Comparison of ENCODE assay signal across 17 cellular contexts in the genomic region with DNA sequence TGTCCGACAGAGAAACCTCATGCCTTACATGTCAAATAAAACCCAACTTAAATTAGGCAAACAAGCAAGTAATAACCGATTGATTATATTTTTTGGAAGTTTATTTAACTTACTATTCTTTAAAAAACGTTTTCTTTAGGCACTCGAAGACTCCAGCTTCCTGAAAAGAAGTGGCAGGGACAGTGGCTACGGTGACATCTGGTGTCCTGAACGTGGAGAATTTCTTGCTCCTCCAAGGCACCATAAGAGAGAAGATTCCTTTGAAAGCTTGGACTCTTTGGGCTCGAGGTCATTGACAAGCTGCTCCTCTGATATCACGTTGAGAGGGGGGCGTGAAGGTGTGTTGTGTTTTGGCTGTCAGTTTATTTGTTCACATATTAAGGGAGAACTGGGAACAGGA.
DNase-seq lines count a peak whose midpoint lies in the region; ATAC-seq, FAIRE-seq and TF ChIP-seq lines count a peak whose summit lies in the region.
"Had no signal": no experiment of that assay in that cellular context is flagged by ENCODE, and none has a peak within 500 bp of the region (broad histone marks: within the 10 kb centered on the region; RNA-seq: fewer than 3 reads in every experiment).

No MANE protein-coding gene starts in this region.

- H3K27ac Mint-ChIP-seq in CD4-positive, CD25-positive, alpha-beta regulatory T cell = peak overlapping the region in 2 of 3 donors; percentile 12 to 84
- peak overlapping the region; percentile 90 for H3K27ac Mint-ChIP-seq in WTC11

- ATAC-seq in CD4-positive, CD25-positive, alpha-beta regulatory T cell (ENCODE audit: low read depth in 2 of 2) = no peak
- ATAC-seq in WTC11 (no peak), GM18873 (IDR thresholded peaks at IDR 0.05; ENCODE audit: low FRiP score, unreplicated experiment) (no peak)
- ATAC-seq: T-cell had no signal

- no peaks in the 10 kb centered on the region for H3K9me3 ChIP-seq in CD4-positive, CD25-positive, alpha-beta regulatory T cell (ENCODE audit: control insufficient read depth in 2 of 2, low read length in 2 of 2)

- no peak for FAIRE-seq in D721Med (lab: Jason Lieb, UNC)
- FAIRE-seq: endothelial cell of umbilical vein, G401.6, RCC 7860 had no signal

- no peak overlapping the region for H2BK120ac ChIP-seq in mesendoderm (ENCODE audit: low read depth, low read length)

- TF ChIP-seq CTCF in D721Med (IDR thresholded peaks at IDR 0.05; ENCODE audit: insufficient read depth, missing control alignments) = peak; percentile 34
- TF ChIP-seq CTCF in WTC11 (IDR thresholded peaks at IDR 0.05) = no peak

- no peak overlapping the region for H3K4me2 ChIP-seq in mesendoderm (ENCODE audit: low read length)

- H4K8ac ChIP-seq in mesendoderm (ENCODE audit: low read depth, low read length) = no peak overlapping the region

- H3K27ac ChIP-seq in CD4-positive, CD25-positive, alpha-beta regulatory T cell (ENCODE audit: insufficient read depth, low read length, poor library complexity, severe bottlenecking) = no peak overlapping the region
- no peak overlapping the region for H3K27ac ChIP-seq in mesendoderm (ENCODE audit: low read depth, low read length)
- H3K27ac ChIP-seq: parathyroid adenoma had no signal

- no peak overlapping the region for H3K9ac ChIP-seq in mesendoderm (ENCODE audit: low read length)
- H3K9ac ChIP-seq: parathyroid adenoma had no signal

- no peaks in the 10 kb centered on the region for H3K27me3 ChIP-seq in CD4-positive, CD25-positive, alpha-beta regulatory T cell (ENCODE audit: control insufficient read depth, insufficient read depth, low read length)
- no peaks in the 10 kb centered on the region for H3K27me3 ChIP-seq in mesendoderm (ENCODE audit: insufficient read depth, low read length, poor library complexity)

- H3K23ac ChIP-seq in mesendoderm (ENCODE audit: low read length) = no peak overlapping the region

- no peak overlapping the region for H3K4ac ChIP-seq in mesendoderm (ENCODE audit: low read depth, low read length)

- DNase-seq in CD4-positive, CD25-positive, alpha-beta regulatory T cell = no peak
- DNase-seq in D721Med (ENCODE audit: insufficient read length, low spot score) (no peak), WTC11 (ENCODE audit: low spot score) (no peak), mesendoderm (peak; percentile 54), germinal center (ENCODE audit: low spot score) (no peak), ecto neural progenitor cell (ENCODE audit: low spot score) (no peak)
- DNase-seq: caudate nucleus; islet precursor cell; NCI-H1436; stimulated activated CD4-positive, alpha-beta T cell treated with anti-CD3 and anti-CD28 coated beads, Interleukin-12 subunit alpha, Interleukin-12 subunit beta, amount 100 ng/mL, for 4 hours; T-cell had no signal

- H2BK5ac ChIP-seq in mesendoderm (ENCODE audit: low read length) = no peak overlapping the region

- no peak overlapping the region for H3K56ac ChIP-seq in mesendoderm (ENCODE audit: low read length)

- no peak overlapping the region for H4K5ac ChIP-seq in mesendoderm (ENCODE audit: low read length)

- no peaks in the 10 kb centered on the region for H3K79me1 ChIP-seq in mesendoderm (ENCODE audit: low read length)

- H3K4me1 Mint-ChIP-seq in CD4-positive, CD25-positive, alpha-beta regulatory T cell = peaks cover 14 to 33% (median 23%) of the 10 kb centered on the region in 4 donors
- peaks cover 84% of the 10 kb centered on the region for H3K4me1 Mint-ChIP-seq in WTC11

- WGBS in mesendoderm (ENCODE audit: extremely low coverage, insufficient coverage, low lambda C conversion rate) = no CpG with 5 or more reads among the region's 9 CpGs

- H3K18ac ChIP-seq in mesendoderm (ENCODE audit: low read length) = no peak overlapping the region

- no peak overlapping the region for H3K4me3 ChIP-seq in CD4-positive, CD25-positive, alpha-beta regulatory T cell (ENCODE audit: low read depth, low read length)
- H3K4me3 ChIP-seq in mesendoderm (ENCODE audit: low read length) = no peak overlapping the region

- no peak overlapping the region for H2BK15ac ChIP-seq in mesendoderm (replicated peaks; ENCODE audit: low read depth)

- CTCF ChIA-PET in WTC11 (lab: Charles Lee) = interaction anchor here (0.7 to 1.8 kb wide), 2 partner anchors 104 to 125 kb away, joined by 3 to 10 read pairs; no protein-coding TSS in a partner anchor

- H3K27me3 Mint-ChIP-seq in CD4-positive, CD25-positive, alpha-beta regulatory T cell = no peaks in the 10 kb centered on the region
- H3K27me3 Mint-ChIP-seq in WTC11 (ENCODE audit: low read depth) = no peaks in the 10 kb centered on the region
- H3K27me3 Mint-ChIP-seq: activated naive CD8-positive, alpha-beta T cell; T-cell had no signal

- peaks cover 24% of the 10 kb centered on the region for H3K36me3 Mint-ChIP-seq in CD4-positive, CD25-positive, alpha-beta regulatory T cell
- H3K36me3 Mint-ChIP-seq in WTC11 = no peaks in the 10 kb centered on the region; the same call in 1 of the 2 replicates

- H3K79me2 ChIP-seq in mesendoderm (ENCODE audit: control insufficient read depth, insufficient read depth, low read length) = no peaks in the 10 kb centered on the region
- H3K79me2 ChIP-seq: parathyroid adenoma had no signal

- peaks cover 2% of the 10 kb centered on the region for H3K36me3 ChIP-seq in CD4-positive, CD25-positive, alpha-beta regulatory T cell (ENCODE audit: control insufficient read depth, insufficient read depth, low read length)
- H3K36me3 ChIP-seq in mesendoderm (ENCODE audit: control insufficient read depth, insufficient read depth, low read length) = no peaks in the 10 kb centered on the region

- H3K4me3 Mint-ChIP-seq in CD4-positive, CD25-positive, alpha-beta regulatory T cell = no peak overlapping the region
- H3K4me3 Mint-ChIP-seq in WTC11 = no peak overlapping the region
- H3K4me3 Mint-ChIP-seq: activated naive CD8-positive, alpha-beta T cell; T-cell had no signal

- no peak overlapping the region for H2AK5ac ChIP-seq in mesendoderm (ENCODE audit: low read length)

- POLR2A ChIA-PET in WTC11 (lab: Charles Lee) = interaction anchor here (0.6 kb wide), 1 partner anchor 12 kb away, joined by 6 read pairs; no protein-coding TSS in a partner anchor

- H3K4me1 ChIP-seq in CD4-positive, CD25-positive, alpha-beta regulatory T cell (ENCODE audit: control insufficient read depth, insufficient read depth, low read length, poor library complexity, severe bottlenecking) = peaks cover 16% of the 10 kb centered on the region
- H3K4me1 ChIP-seq in mesendoderm (ENCODE audit: control insufficient read depth, low read depth, low read length) = peaks cover 2% of the 10 kb centered on the region
- H3K4me1 ChIP-seq: parathyroid adenoma had no signal

- no peaks in the 10 kb centered on the region for H3K9me3 Mint-ChIP-seq in CD4-positive, CD25-positive, alpha-beta regulatory T cell
- H3K9me3 Mint-ChIP-seq in WTC11 = no peaks in the 10 kb centered on the region
- H3K9me3 Mint-ChIP-seq: T-cell had no signal

TF ChIP-seq in WTC11, 78 proteins besides CTCF, POLR2A, EP300 and RAD21 (continues in another document):
- TF ChIP-seq, protein P1, sequence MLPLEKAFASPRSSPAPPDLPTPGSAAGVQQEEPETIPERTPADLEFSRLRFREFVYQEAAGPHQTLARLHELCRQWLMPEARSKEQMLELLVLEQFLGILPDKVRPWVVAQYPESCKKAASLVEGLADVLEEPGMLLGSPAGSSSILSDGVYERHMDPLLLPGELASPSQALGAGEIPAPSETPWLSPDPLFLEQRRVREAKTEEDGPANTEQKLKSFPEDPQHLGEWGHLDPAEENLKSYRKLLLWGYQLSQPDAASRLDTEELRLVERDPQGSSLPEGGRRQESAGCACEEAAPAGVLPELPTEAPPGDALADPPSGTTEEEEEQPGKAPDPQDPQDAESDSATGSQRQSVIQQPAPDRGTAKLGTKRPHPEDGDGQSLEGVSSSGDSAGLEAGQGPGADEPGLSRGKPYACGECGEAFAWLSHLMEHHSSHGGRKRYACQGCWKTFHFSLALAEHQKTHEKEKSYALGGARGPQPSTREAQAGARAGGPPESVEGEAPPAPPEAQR (CRISPR knock-in tag; IDR thresholded peaks at IDR 0.05) = no peak
- TF ChIP-seq, protein P2, sequence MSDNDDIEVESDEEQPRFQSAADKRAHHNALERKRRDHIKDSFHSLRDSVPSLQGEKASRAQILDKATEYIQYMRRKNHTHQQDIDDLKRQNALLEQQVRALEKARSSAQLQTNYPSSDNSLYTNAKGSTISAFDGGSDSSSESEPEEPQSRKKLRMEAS (CRISPR knock-in tag; IDR thresholded peaks at IDR 0.05) = no peak
- no peak for TF ChIP-seq FOXP4 (CRISPR knock-in tag; IDR thresholded peaks at IDR 0.05)
- TF ChIP-seq STAT6 (CRISPR knock-in tag; conservative IDR thresholded peaks at IDR 0.05; ENCODE audit: low read depth) = no peak
